Comparison of ENCODE assay signal across 18 cellular contexts in the genomic region with DNA sequence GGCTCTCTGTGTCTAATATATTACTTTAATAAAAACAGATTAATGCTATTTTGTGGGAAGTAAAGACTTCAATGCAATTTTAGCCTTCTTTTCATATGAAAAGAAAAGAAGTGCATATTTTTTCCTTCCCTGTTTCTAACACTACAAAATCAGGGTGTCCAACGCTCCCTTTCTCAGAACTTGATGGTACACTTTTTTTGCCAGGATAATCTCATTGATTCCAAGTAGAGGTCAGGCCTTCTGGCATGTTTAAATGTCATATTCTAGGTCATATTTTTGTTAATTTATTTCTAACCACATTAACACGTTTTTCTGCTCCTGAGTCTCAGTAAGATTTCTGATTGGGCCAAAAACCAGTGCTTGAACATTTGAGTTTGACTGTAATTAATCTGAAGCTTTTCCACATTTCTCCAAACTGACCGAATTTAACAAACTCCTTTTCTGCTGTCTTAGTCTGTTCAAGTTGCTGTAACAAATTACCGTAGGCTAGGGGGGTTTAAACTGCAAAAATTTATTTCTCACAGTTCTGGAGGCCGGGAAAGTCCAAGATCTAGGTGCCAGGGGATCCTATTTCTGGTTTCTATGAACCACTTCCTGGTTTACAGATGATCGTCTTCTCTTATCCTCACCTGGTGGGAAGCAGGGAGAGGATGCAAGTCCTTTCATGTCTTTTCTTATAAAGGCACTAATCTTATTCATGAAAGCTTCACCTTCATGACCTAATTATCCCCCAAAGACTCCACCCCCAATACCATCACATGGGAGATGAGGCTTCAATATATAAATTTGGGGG.
DNase-seq lines count a peak whose midpoint lies in the region; ATAC-seq and TF ChIP-seq lines count a peak whose summit lies in the region.
"Had no signal": no experiment of that assay in that cellular context is flagged by ENCODE, and none has a peak within 500 bp of the region (broad histone marks: within the 10 kb centered on the region; RNA-seq: fewer than 3 reads in every experiment).

No MANE protein-coding gene starts in this region.

- H3K27me3 ChIP-seq in OCI-LY3 (ENCODE audit: low read depth, low read length) (no peaks in the 10 kb centered on the region), right cardiac atrium (ENCODE audit: control insufficient read depth, insufficient read depth) (no peaks in the 10 kb centered on the region)
- H3K27me3 ChIP-seq: adrenal gland, heart right ventricle, testis had no signal

- H3K79me2 ChIP-seq in OCI-LY3 (ENCODE audit: low read length), result no peaks in the 10 kb centered on the region

- H3K4me1 ChIP-seq in OCI-LY3 (ENCODE audit: low read length) (peaks cover 7% of the 10 kb centered on the region), right cardiac atrium (ENCODE audit: control insufficient read depth, insufficient read depth, low read length) (no peaks in the 10 kb centered on the region)
- H3K4me1 ChIP-seq: testis had no signal

- H3K9me3 Mint-ChIP-seq in chondrocyte (ENCODE audit: low read depth) (peaks cover 3% of the 10 kb centered on the region), osteocyte (ENCODE audit: unreplicated experiment) (no peaks in the 10 kb centered on the region), endothelial cell (ENCODE audit: unreplicated experiment) (no peaks in the 10 kb centered on the region)
- H3K9me3 Mint-ChIP-seq: CD4-positive, alpha-beta memory T cell; central memory CD8-positive, alpha-beta T cell; naive thymus-derived CD4-positive, alpha-beta T cell had no signal

- H3K9me3 ChIP-seq in OCI-LY3 (ENCODE audit: insufficient read depth, low read length), result no peaks in the 10 kb centered on the region
- no peaks in the 10 kb centered on the region for H3K9me3 ChIP-seq in right cardiac atrium (ENCODE audit: control insufficient read depth, low read length)
- H3K9me3 ChIP-seq: adrenal gland, heart right ventricle, testis had no signal

- H3K9ac ChIP-seq in OCI-LY3 (ENCODE audit: low read length), result no peak overlapping the region

- no peaks in the 10 kb centered on the region for H3K36me3 ChIP-seq in OCI-LY3 (replicated peaks; ENCODE audit: low read depth, low read length)
- H3K36me3 ChIP-seq: adrenal gland, heart right ventricle had no signal

- WGBS in right cardiac atrium, result 81% methylated on average over 6 of the region's 6 CpGs

- no peak for ATAC-seq in right cardiac atrium
- ATAC-seq: heart right ventricle; naive thymus-derived CD4-positive, alpha-beta T cell had no signal

- intact Hi-C loops in right cardiac atrium (cut with DNase I), result no loop called here

- no peaks in the 10 kb centered on the region for H4K20me1 ChIP-seq in OCI-LY3 (ENCODE audit: insufficient read depth, low read length)

- TF ChIP-seq CTCF in C4-2B (conservative IDR thresholded peaks at IDR 0.05), result no peak
- TF ChIP-seq CTCF in OCI-LY3 (IDR thresholded peaks at IDR 0.05; ENCODE audit: low read depth, low read length), result no peak
- TF ChIP-seq CTCF in chondrocyte (IDR thresholded peaks at IDR 0.05), result no peak
- TF ChIP-seq CTCF in osteocyte (IDR thresholded peaks at IDR 0.05), result no peak
- no peak for TF ChIP-seq CTCF in endothelial cell (IDR thresholded peaks at IDR 0.05; ENCODE audit: unreplicated experiment)

- peak overlapping the region; percentile 54 for H3K27ac Mint-ChIP-seq in chondrocyte (ENCODE audit: unreplicated experiment)
- H3K27ac Mint-ChIP-seq in osteocyte (ENCODE audit: unreplicated experiment), result peak overlapping the region; percentile 84
- H3K27ac Mint-ChIP-seq in endothelial cell (ENCODE audit: unreplicated experiment), result no peak overlapping the region
- H3K27ac Mint-ChIP-seq: CD4-positive, alpha-beta memory T cell; naive thymus-derived CD4-positive, alpha-beta T cell had no signal

- DNase-seq in chondrocyte (ENCODE audit: low spot score) (no peak), osteocyte (ENCODE audit: extremely low spot score, unreplicated experiment) (no peak), NCI-H82 treated with DMSO at 0.1 percent for 48 hours (lab: John Stamatoyannopoulos, UW; ENCODE audit: unreplicated experiment) (no peak), right cardiac atrium (no peak), endothelial cell (ENCODE audit: low spot score) (no peak), GM19240 (ENCODE audit: insufficient read length, low spot score) (no peak)
- DNase-seq: activated CD4-positive, CD25-positive, alpha-beta regulatory T cell treated with anti-CD3 and anti-CD28 coated beads, Interleukin-2, amount 50 U/mL, for 72 hours; adrenal gland; CD4-positive, alpha-beta memory T cell; DMS79; H7; heart right ventricle; kidney; naive thymus-derived CD4-positive, alpha-beta T cell; testis had no signal

- H3K36me3 Mint-ChIP-seq in chondrocyte (ENCODE audit: low read depth), result no peaks in the 10 kb centered on the region
- no peaks in the 10 kb centered on the region for H3K36me3 Mint-ChIP-seq in osteocyte (ENCODE audit: unreplicated experiment)
- H3K36me3 Mint-ChIP-seq in endothelial cell (ENCODE audit: low read depth, unreplicated experiment), result no peaks in the 10 kb centered on the region
- H3K36me3 Mint-ChIP-seq: CD4-positive, alpha-beta memory T cell; naive thymus-derived CD4-positive, alpha-beta T cell had no signal

- H3K4me2 ChIP-seq in OCI-LY3 (ENCODE audit: low read length), result no peak overlapping the region; the same call in 1 of the 2 replicates

- no peak overlapping the region for H3K4me3 Mint-ChIP-seq in chondrocyte (ENCODE audit: unreplicated experiment)
- no peak overlapping the region for H3K4me3 Mint-ChIP-seq in osteocyte (ENCODE audit: unreplicated experiment)
- no peak overlapping the region for H3K4me3 Mint-ChIP-seq in endothelial cell (ENCODE audit: unreplicated experiment)
- H3K4me3 Mint-ChIP-seq: CD4-positive, alpha-beta memory T cell; central memory CD8-positive, alpha-beta T cell; naive thymus-derived CD4-positive, alpha-beta T cell had no signal

- H3K27me3 Mint-ChIP-seq in chondrocyte (ENCODE audit: low read depth), result no peaks in the 10 kb centered on the region
- no peaks in the 10 kb centered on the region for H3K27me3 Mint-ChIP-seq in osteocyte (ENCODE audit: unreplicated experiment)
- no peaks in the 10 kb centered on the region for H3K27me3 Mint-ChIP-seq in endothelial cell (ENCODE audit: unreplicated experiment)
- H3K27me3 Mint-ChIP-seq: central memory CD8-positive, alpha-beta T cell had no signal

- H2AFZ ChIP-seq in OCI-LY3 (ENCODE audit: low read depth, low read length), result peak overlapping the region; percentile 60; the same call in 1 of the 2 replicates

- H3K27ac ChIP-seq in C4-2B (peak overlapping the region; percentile 28; the same call in 1 of the 2 replicates), OCI-LY3 (ENCODE audit: low read length) (no peak overlapping the region), right cardiac atrium (ENCODE audit: low read length) (no peak overlapping the region)
- H3K27ac ChIP-seq: adrenal gland, testis had no signal

- peaks cover 42% of the 10 kb centered on the region for H3K4me1 Mint-ChIP-seq in chondrocyte (ENCODE audit: low read depth)
- peaks cover 43% of the 10 kb centered on the region for H3K4me1 Mint-ChIP-seq in osteocyte (ENCODE audit: unreplicated experiment)
- peaks cover 7% of the 10 kb centered on the region for H3K4me1 Mint-ChIP-seq in endothelial cell (ENCODE audit: unreplicated experiment)
- H3K4me1 Mint-ChIP-seq: CD4-positive, alpha-beta memory T cell; central memory CD8-positive, alpha-beta T cell; naive thymus-derived CD4-positive, alpha-beta T cell had no signal

- H3K4me3 ChIP-seq in OCI-LY3 (ENCODE audit: low read length), result no peak overlapping the region
- H3K4me3 ChIP-seq in right cardiac atrium (ENCODE audit: low read length), result no peak overlapping the region
- H3K4me3 ChIP-seq: adrenal gland, heart right ventricle, testis had no signal
